Comparison of ENCODE assay signal across 20 cellular contexts in genomic region chr10:80410578-80411145, GRCh38. TPM values are rescaled to one million over a fixed set of nuclear protein-coding genes. Genes with fewer than 3 reads are reported as not detected.
DNase-seq lines count a peak whose midpoint lies in the region; ATAC-seq and TF ChIP-seq lines count a peak whose summit lies in the region.
"Had no signal": no experiment of that assay in that cellular context is flagged by ENCODE, and none has a peak within 500 bp of the region (broad histone marks: within the 10 kb centered on the region; RNA-seq: fewer than 3 reads in every experiment).

No MANE protein-coding gene starts in this region.

- peak overlapping the region; percentile 15 for H3K27ac ChIP-seq in cardiac muscle cell
- peak overlapping the region; percentile 69 for H3K27ac ChIP-seq in colonic mucosa
- peak overlapping the region in 3 of 4 donors; percentile 2 to 94 (median 79) for H3K27ac ChIP-seq in tibial nerve

- peak; percentile 20 for ATAC-seq in mucosa of descending colon
- ATAC-seq: activated CD8-positive, alpha-beta T cell treated with anti-CD3 and anti-CD28 coated beads, Interleukin-2, amount 10 ng/mL, durations not matched to agents 7 days and 5 days; natural killer cell had no signal

- DNase-seq in cardiac muscle cell (ENCODE audit: low read depth in 1 of 2, low spot score in 1 of 2): no peak
- DNase-seq in cardiac septum (ENCODE audit: low spot score): no peak
- DNase-seq in colonic mucosa: peak; percentile 61
- DNase-seq in mucosa of descending colon: peak in 1 of 3 donors; percentile 49
- DNase-seq in tibial nerve (ENCODE audit: low spot score in 2 of 2): no peak
- DNase-seq in effector CD4-positive, alpha-beta T cell: no peak
- no peak for DNase-seq in NCI-H2227 treated with DMSO at 0.1 percent for 48 hours (lab: John Stamatoyannopoulos, UW)
- DNase-seq in activated naive CD4-positive, alpha-beta T cell treated with Interleukin-2 at 50 U/mL for 16 hours: no peak
- DNase-seq: ACHN; activated CD8-positive, alpha-beta T cell treated with anti-CD3 and anti-CD28 coated beads, Interleukin-2, amount 10 ng/mL, durations not matched to agents 7 days and 5 days; activated naive CD4-positive, alpha-beta T cell; DMS153; foreskin fibroblast; Karpas-422; natural killer cell; NCI-H2029; stimulated activated CD4-positive, alpha-beta T cell treated with anti-CD3 and anti-CD28 coated beads, Interleukin-12 subunit alpha, Interleukin-12 subunit beta, amount 100 ng/mL, for 4 hours; uterus had no signal

- H3K36me3 ChIP-seq in cardiac muscle cell (no peaks in the 10 kb centered on the region), colonic mucosa (no peaks in the 10 kb centered on the region), mucosa of descending colon (ENCODE audit: low read depth) (no peaks in the 10 kb centered on the region), tibial nerve (no peaks in the 10 kb centered on the region)
- H3K36me3 ChIP-seq: uterus had no signal

- TF ChIP-seq CTCF in cardiac muscle cell (IDR thresholded peaks at IDR 0.05; ENCODE audit: low read depth, low read length): no peak
- no peak for TF ChIP-seq CTCF in colonic mucosa (IDR thresholded peaks at IDR 0.05)
- no peak for TF ChIP-seq CTCF in mucosa of descending colon (IDR thresholded peaks at IDR 0.05)
- no peak for TF ChIP-seq CTCF in tibial nerve (IDR thresholded peaks at IDR 0.05)

- no peak for TF ChIP-seq EP300 in tibial nerve (IDR thresholded peaks at IDR 0.05)

- H3K27me3 ChIP-seq in cardiac muscle cell: no peaks in the 10 kb centered on the region
- no peaks in the 10 kb centered on the region for H3K27me3 ChIP-seq in colonic mucosa
- no peaks in the 10 kb centered on the region for H3K27me3 ChIP-seq in tibial nerve
- H3K27me3 ChIP-seq: uterus had no signal

- TF ChIP-seq POLR2A in tibial nerve (IDR thresholded peaks at IDR 0.05): no peak

- no peak overlapping the region for H3K4me3 ChIP-seq in cardiac muscle cell
- no peak overlapping the region for H3K4me3 ChIP-seq in colonic mucosa
- H3K4me3 ChIP-seq in mucosa of descending colon: no peak overlapping the region
- H3K4me3 ChIP-seq in tibial nerve: peak overlapping the region in 1 of 4 donors; percentile 91
- H3K4me3 ChIP-seq: coronary artery, uterus had no signal

- H3K4me1 ChIP-seq in cardiac muscle cell (ENCODE audit: low read depth): peaks cover 55% of the 10 kb centered on the region
- peaks cover 36% of the 10 kb centered on the region for H3K4me1 ChIP-seq in colonic mucosa
- peaks cover 54% of the 10 kb centered on the region for H3K4me1 ChIP-seq in mucosa of descending colon (ENCODE audit: low read depth)
- peaks cover 0 to 84% (median 29%) of the 10 kb centered on the region in 4 donors for H3K4me1 ChIP-seq in tibial nerve

- peak overlapping the region in 1 of 2 donors; percentile 83 for H3K9ac ChIP-seq in colonic mucosa (ENCODE audit: low read depth in 2 of 2, low read length in 2 of 2)

- intact Hi-C loops in cardiac septum (cut with DNase I): no loop called here
- intact Hi-C loops in colonic mucosa (cut with DNase I): no loop called here
- intact Hi-C loops in mucosa of descending colon (cut with DNase I, micrococcal nuclease): no loop called here

- H3K9me3 ChIP-seq in cardiac muscle cell (ENCODE audit: low read depth) (no peaks in the 10 kb centered on the region), colonic mucosa (no peaks in the 10 kb centered on the region), mucosa of descending colon (no peaks in the 10 kb centered on the region), tibial nerve (no peaks in the 10 kb centered on the region)
- H3K9me3 ChIP-seq: uterus had no signal

- 69 to 70% methylated on average over 5 of the region's 5 CpGs for WGBS in tibial nerve, 2 donors

RNA-seq across cellular contexts. Expression of gene PRXL2A, which starts 2.3 kb away (rescaled TPM):
- 52.0 and 61.8 TPM in 2 replicates for total RNA-seq in cardiac muscle cell
- 132 and 144 TPM in 2 replicates for polyA plus RNA-seq in cardiac muscle cell
- 54.3 TPM for total RNA-seq in cardiac septum
- 100 to 1,000 TPM in 1 of 2 donors, 10 to 100 TPM in 1; 73.5 to 101 TPM for total RNA-seq in colonic mucosa
- 100 to 1,000 TPM in 1 of 3 donors, 10 to 100 TPM in 2; 95.2 to 123 (median 95.8) TPM for total RNA-seq in mucosa of descending colon
- total RNA-seq in tibial nerve: 100 to 1,000 TPM in 3 of 4 donors, 10 to 100 TPM in 1; 94.5 to 176 (median 128) TPM

RNA-seq across cellular contexts. Expression of gene TSPAN14, which starts 43.4 kb away (rescaled TPM):
- total RNA-seq in cardiac muscle cell: 29.5 and 31.6 TPM in 2 replicates
- 55.1 and 57.0 TPM in 2 replicates for polyA plus RNA-seq in cardiac muscle cell
- total RNA-seq in cardiac septum: 20.1 TPM
- 10 to 100 TPM; 83.5 to 91.7 TPM for total RNA-seq in colonic mucosa
- total RNA-seq in mucosa of descending colon: 10 to 100 TPM; 75.5 to 96.5 (median 81.0) TPM
- 100 to 1,000 TPM; 123 to 163 (median 150) TPM for total RNA-seq in tibial nerve

RNA-seq across cellular contexts. Expression of gene DYDC2, which starts 54.1 kb away (rescaled TPM):
- total RNA-seq in cardiac muscle cell (not detected in 2 replicates), cardiac septum (not detected), colonic mucosa (1 to 10 TPM in 1 of 2 donors, not detected in 1; 1.5 TPM), mucosa of descending colon (not detected), tibial nerve (not detected)
- 0.62 TPM in 1 of 2 replicates, not detected in the other for polyA plus RNA-seq in cardiac muscle cell
- total RNA-seq: activated CD8-positive, alpha-beta T cell treated with anti-CD3 and anti-CD28 coated beads, Interleukin-2, amount 10 ng/mL, durations not matched to agents 7 days and 5 days; natural killer cell; T-helper 1 cell treated with Interleukin-12 subunit alpha and Interleukin-12 subunit beta and Interleukin-4 antibody, amounts not matched to agents 30 ng/mL and 1 ng/mL, for 36 hours had no signal

RNA-seq across cellular contexts. Expression of gene DYDC1, which starts 54.1 kb away (rescaled TPM):
- total RNA-seq in cardiac muscle cell (not detected in 2 replicates), cardiac septum (not detected), colonic mucosa (not detected), mucosa of descending colon (not detected), tibial nerve (not detected)
- polyA plus RNA-seq in cardiac muscle cell: 0.41 TPM in 1 of 2 replicates, not detected in the other
- total RNA-seq: activated CD8-positive, alpha-beta T cell treated with anti-CD3 and anti-CD28 coated beads, Interleukin-2, amount 10 ng/mL, durations not matched to agents 7 days and 5 days; natural killer cell; T-helper 1 cell treated with Interleukin-12 subunit alpha and Interleukin-12 subunit beta and Interleukin-4 antibody, amounts not matched to agents 30 ng/mL and 1 ng/mL, for 36 hours; uterus had no signal

Comparison
In these comparisons a context has a peak if more than half of its experiments do, and no peak if none do; other contexts are left out.
1. H3K27ac ChIP-seq: peak in every context shown above with its lines; median percentile 79 in tibial nerve; 69 in colonic mucosa; 15 in cardiac muscle cell.